Comparison of ENCODE assay signal across 9 cellular contexts in genomic region chr2:240595381-240596079, GRCh38. TPM values are rescaled to one million over a fixed set of nuclear protein-coding genes. Genes with fewer than 3 reads are reported as not detected.
A peak's percentile ranks its signal among the peaks of the same experiment; 100 is the strongest.
DNase-seq lines count a peak whose midpoint lies in the region; ATAC-seq and TF ChIP-seq lines count a peak whose summit lies in the region.
"Had no signal": no experiment of that assay in that cellular context is flagged by ENCODE, and none has a peak within 500 bp of the region (broad histone marks: within the 10 kb centered on the region; RNA-seq: fewer than 3 reads in every experiment).

No MANE protein-coding gene starts in this region.

- H4K8ac ChIP-seq in H9 (replicated peaks; ENCODE audit: insufficient read length, low read depth, low read length): no peak overlapping the region

- H3K27ac ChIP-seq in BLaER1 (no peak overlapping the region), H9 (ENCODE audit: insufficient read length, low read depth, low read length) (no peak overlapping the region), stomach smooth muscle (ENCODE audit: low read length) (peak overlapping the region; percentile 41)
- H3K27ac ChIP-seq: body of pancreas had no signal

- no peak overlapping the region for H4K5ac ChIP-seq in H9 (ENCODE audit: insufficient read length, low read depth, low read length)

- no peaks in the 10 kb centered on the region for H3K4me1 Mint-ChIP-seq in H9

- no peak overlapping the region for H2AK5ac ChIP-seq in H9 (ENCODE audit: insufficient read length, low read length)

- H3K36me3 ChIP-seq in BLaER1 (peaks cover 100% of the 10 kb centered on the region), stomach smooth muscle (ENCODE audit: control insufficient read depth in 2 of 2, insufficient read depth in 2 of 2, low read length in 2 of 2) (peaks cover 14 to 20% of the 10 kb centered on the region in 2 donors), MG63 (no peaks in the 10 kb centered on the region; the same call in 1 of the 2 replicates)

- H3K4ac ChIP-seq in H9 (ENCODE audit: low read depth, low read length): no peak overlapping the region

- H3K23ac ChIP-seq in H9 (ENCODE audit: insufficient read length, low read depth, low read length): no peak overlapping the region

- DNase-seq in H9: peak; percentile 79
- DNase-seq in activated CD4-positive, alpha-beta T cell treated with anti-CD3 and anti-CD28 coated beads, Interleukin-2, amount 50 U/mL, for 48 hours: peak; percentile 49
- peak; percentile 18 for DNase-seq in left cardiac atrium
- no peak for DNase-seq in MG63
- no peak for DNase-seq in HK-2 (ENCODE audit: unreplicated experiment)

- H2BK120ac ChIP-seq in H9 (ENCODE audit: low read depth, low read length, poor library complexity, severe bottlenecking): no peak overlapping the region

- H3K4me2 ChIP-seq in BLaER1: peak overlapping the region; percentile 63; the same call in 1 of the 2 replicates
- H3K4me2 ChIP-seq in H9 (ENCODE audit: insufficient read depth, insufficient read length, low read length): no peak overlapping the region

- WGBS in H9 (ENCODE audit: extremely low coverage, insufficient read length, low lambda C conversion rate): no CpG with 5 or more reads among the region's 18 CpGs

- H3K23me2 ChIP-seq in H9 (ENCODE audit: insufficient read length, low read depth, low read length, poor library complexity, severe bottlenecking): no peaks in the 10 kb centered on the region

- no peaks in the 10 kb centered on the region for H3K79me1 ChIP-seq in H9 (ENCODE audit: insufficient read depth, low read depth, low read length, poor library complexity, severe bottlenecking)

- H3K18ac ChIP-seq in H9 (ENCODE audit: insufficient read length, low read depth, low read length): no peak overlapping the region

- H4K91ac ChIP-seq in H9 (ENCODE audit: insufficient read length, low read depth, low read length): no peak overlapping the region

- H3K4me1 ChIP-seq in BLaER1 (peaks cover 27% of the 10 kb centered on the region), H9 (ENCODE audit: insufficient read depth, low read length) (no peaks in the 10 kb centered on the region), stomach smooth muscle (ENCODE audit: control insufficient read depth, insufficient read depth, low read length) (peaks cover 29% of the 10 kb centered on the region)
- H3K4me1 ChIP-seq: body of pancreas had no signal

- no peak overlapping the region for H3K56ac ChIP-seq in H9 (ENCODE audit: insufficient read length, low read depth, low read length)

- no peak overlapping the region for H3T11ph ChIP-seq in H9 (ENCODE audit: low read length)

- H3K9me3 ChIP-seq in BLaER1: no peaks in the 10 kb centered on the region
- H3K9me3 ChIP-seq in H9 (ENCODE audit: control insufficient read depth, low read depth, low read length): no peaks in the 10 kb centered on the region
- no peaks in the 10 kb centered on the region for H3K9me3 ChIP-seq in stomach smooth muscle (ENCODE audit: control insufficient read depth in 2 of 2, low read length in 2 of 2)
- no peaks in the 10 kb centered on the region for H3K9me3 ChIP-seq in MG63
- H3K9me3 ChIP-seq: body of pancreas had no signal

- no peak overlapping the region for H3K4me3 ChIP-seq in BLaER1
- peak overlapping the region in 1 of 2 donors; percentile 52 for H3K4me3 ChIP-seq in stomach smooth muscle (ENCODE audit: low read length in 2 of 2)
- H3K4me3 ChIP-seq in MG63: no peak overlapping the region
- H3K4me3 ChIP-seq: body of pancreas had no signal

- H2BK15ac ChIP-seq in H9 (ENCODE audit: low read depth, low read length): no peak overlapping the region

- H3K9ac ChIP-seq in BLaER1: no peak overlapping the region
- no peak overlapping the region for H3K9ac ChIP-seq in H9 (ENCODE audit: extremely low read depth, insufficient read length, low read length)
- H3K9ac ChIP-seq in stomach smooth muscle (ENCODE audit: low read length in 2 of 2): peak overlapping the region in 1 of 2 donors; percentile 51

- no peak overlapping the region for H3K4me3 Mint-ChIP-seq in H9

- no peak overlapping the region for H2BK5ac ChIP-seq in H9 (ENCODE audit: insufficient read length, low read length)

- no peak overlapping the region for H2BK12ac ChIP-seq in H9 (ENCODE audit: insufficient read length, low read depth, low read length)

- no peak overlapping the region for H3K14ac ChIP-seq in H9 (ENCODE audit: insufficient read depth, low read length)

- no peaks in the 10 kb centered on the region for H3K79me2 ChIP-seq in H9 (ENCODE audit: insufficient read depth, low read length)

- no peaks in the 10 kb centered on the region for H3K9me3 Mint-ChIP-seq in H9

- TF ChIP-seq CTCF in H9 (conservative IDR thresholded peaks at IDR 0.05): peak; percentile 69

- peak in 1 of 2 donors; percentile 10 for ATAC-seq in left cardiac atrium
- no peak for ATAC-seq in GM21390 (IDR thresholded peaks at IDR 0.05; ENCODE audit: unreplicated experiment)
- ATAC-seq: body of pancreas had no signal

- H4K20me1 ChIP-seq in BLaER1 (peaks cover 91% of the 10 kb centered on the region), H9 (ENCODE audit: control insufficient read depth, insufficient read depth, insufficient read length) (no peaks in the 10 kb centered on the region)

- no peak overlapping the region; a peak in 2 of 7 replicates for H3K27ac Mint-ChIP-seq in H9

- peaks cover 7 to 24% (median 19%) of the 10 kb centered on the region in 3 experiments; a peak in 6 of 7 replicates for H3K36me3 Mint-ChIP-seq in H9 (ENCODE audit: insufficient read depth in 1 of 3, low read depth in 3 of 3)

- H2AFZ ChIP-seq in H9 (ENCODE audit: low read length): no peak overlapping the region

- no peak overlapping the region for H2BK20ac ChIP-seq in H9 (ENCODE audit: low read depth, low read length, poor library complexity, severe bottlenecking)

- H3K27me3 ChIP-seq in BLaER1: no peaks in the 10 kb centered on the region
- H3K27me3 ChIP-seq in H9 (ENCODE audit: insufficient read depth, low read length): no peaks in the 10 kb centered on the region
- H3K27me3 ChIP-seq in stomach smooth muscle (ENCODE audit: control insufficient read depth in 1 of 2, insufficient read depth in 2 of 2, low read length in 2 of 2): no peaks in the 10 kb centered on the region
- no peaks in the 10 kb centered on the region for H3K27me3 ChIP-seq in MG63
- H3K27me3 ChIP-seq: body of pancreas had no signal

- intact Hi-C loops in left cardiac atrium (cut with DNase I): no loop called here

- no peaks in the 10 kb centered on the region for H3K27me3 Mint-ChIP-seq in H9 (ENCODE audit: low read depth)

RNA-seq across cellular contexts. Expression of gene CAPN10, which starts 9.0 kb away (rescaled TPM):
- total RNA-seq in H9 (2021) (45.0 and 47.4 TPM in 2 replicates), left cardiac atrium (10 to 100 TPM; 17.9 to 26.6 TPM)
- total RNA-seq in MG63 (2014; rRNA removed; shearing (Covaris generic); ENCODE audit: low replicate concordance): 12.5 and 18.4 TPM in 2 replicates

RNA-seq across cellular contexts. Expression of gene RNPEPL1, which starts 27.2 kb away (rescaled TPM):
- total RNA-seq in H9 (2021) (22.5 and 24.7 TPM in 2 replicates), left cardiac atrium (10 to 100 TPM; 47.3 to 67.6 TPM)
- total RNA-seq in MG63 (2014; rRNA removed; shearing (Covaris generic); ENCODE audit: low replicate concordance): 13.6 and 13.9 TPM in 2 replicates

RNA-seq across cellular contexts. Expression of gene GPR35, which starts 29.8 kb away (rescaled TPM):
- total RNA-seq in H9 (2021): 0.66 and 1.4 TPM in 2 replicates
- 1 to 10 TPM; 1.1 to 1.3 TPM for total RNA-seq in left cardiac atrium
- total RNA-seq in MG63 (2014; rRNA removed; shearing (Covaris generic); ENCODE audit: low replicate concordance): 0.35 and 2.2 TPM in 2 replicates

RNA-seq across cellular contexts. Expression of gene DUSP28, which starts 35.4 kb away (rescaled TPM):
- total RNA-seq in H9 (2021): 1.6 and 2.9 TPM in 2 replicates
- total RNA-seq in left cardiac atrium: 1 to 10 TPM; 8.1 to 8.2 TPM
- 6.3 and 7.3 TPM in 2 replicates for total RNA-seq in MG63 (2014; rRNA removed; shearing (Covaris generic); ENCODE audit: low replicate concordance)

RNA-seq across cellular contexts. Expression of gene ANKMY1, which starts 37.7 kb away (rescaled TPM):
- total RNA-seq in H9 (2021): 8.6 and 13.7 TPM in 2 replicates
- total RNA-seq in left cardiac atrium: 1 to 10 TPM; 4.9 to 8.1 TPM
- total RNA-seq in MG63 (2014; rRNA removed; shearing (Covaris generic); ENCODE audit: low replicate concordance): 10.2 and 23.8 TPM in 2 replicates

Comparison
In these comparisons a context has a peak if more than half of its experiments do, and no peak if none do; other contexts are left out.
1. DNase-seq: peak in H9 (single experiment), activated CD4-positive, alpha-beta T cell treated with anti-CD3 and anti-CD28 coated beads, Interleukin-2, amount 50 U/mL, for 48 hours (2 of 2) and left cardiac atrium (single experiment); none in MG63 (single experiment) and HK-2 (single experiment).